1 cellular context compared by ENCODE assay signal in the genomic region with DNA sequence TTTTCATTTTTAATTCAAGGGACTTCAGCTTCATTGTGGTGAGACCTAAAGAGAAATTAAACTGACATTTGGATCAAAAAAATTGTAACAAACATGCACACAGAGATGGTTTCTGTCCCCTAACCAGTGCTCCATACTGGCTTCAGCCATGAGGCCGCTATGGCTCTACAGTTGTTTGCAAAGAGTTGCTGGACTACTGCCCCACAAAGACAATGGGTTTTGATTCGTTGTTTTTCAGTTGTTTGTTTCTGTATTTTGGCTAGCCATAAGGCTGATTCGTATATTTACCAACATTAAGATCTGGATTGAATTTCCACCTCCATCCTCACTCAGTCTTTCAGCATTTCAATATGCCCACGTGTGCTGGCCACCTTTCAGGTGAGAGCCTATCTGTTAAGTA.
TF ChIP-seq lines count a peak whose summit lies in the region.

No MANE protein-coding gene starts in this region.

TF ChIP-seq in GM23338, 12 proteins besides CTCF, POLR2A, EP300 and RAD21 (continued from another document):
- TF ChIP-seq ZNF114 (CRISPR knock-in tag; IDR thresholded peaks at IDR 0.05), result no peak
- TF ChIP-seq STAT1 (IDR thresholded peaks at IDR 0.05; ENCODE audit: unreplicated experiment), result no peak
- TF ChIP-seq NANOG (IDR thresholded peaks at IDR 0.05; ENCODE audit: borderline replicate concordance), result no peak
TF ChIP-seq in GM23338: peak in this region for 0.
